ENCODE assay signal across 9 cellular contexts in the genomic region with DNA sequence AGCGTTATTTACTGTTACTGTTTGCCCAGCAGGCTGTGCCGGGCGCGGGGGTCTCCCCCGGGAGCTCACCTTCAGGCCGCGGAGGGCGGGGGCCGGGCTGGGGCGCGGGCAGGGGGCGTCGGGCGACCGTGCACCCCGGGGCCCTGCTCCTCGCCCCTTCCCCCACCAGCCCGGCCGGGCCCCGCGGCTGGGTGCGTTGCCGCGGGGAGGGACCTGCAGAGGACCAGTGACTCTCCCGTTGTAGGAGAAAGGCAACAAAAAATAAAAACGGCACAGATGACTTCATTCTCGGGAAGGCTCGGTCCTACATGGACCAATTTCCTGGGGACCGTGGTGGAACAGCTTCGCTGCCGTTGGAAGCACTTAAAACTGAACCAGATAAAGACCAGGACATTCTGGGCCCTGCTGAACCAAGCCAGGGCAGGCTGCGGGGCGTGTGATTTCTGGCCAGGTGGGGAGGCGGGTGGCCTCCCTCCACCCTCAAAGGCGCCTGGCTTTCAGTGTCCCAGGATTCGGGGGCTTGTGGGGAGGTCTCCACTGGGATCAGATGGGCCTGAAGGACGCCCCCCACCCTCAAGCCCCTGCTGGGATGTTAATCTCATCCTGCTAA. TPM values are rescaled to one million over a fixed set of nuclear protein-coding genes. Genes with fewer than 3 reads are reported as not detected.
DNase-seq lines count a peak whose midpoint lies in the region; ATAC-seq and TF ChIP-seq lines count a peak whose summit lies in the region.
"Had no signal": no experiment of that assay in that cellular context is flagged by ENCODE, and none has a peak within 500 bp of the region (broad histone marks: within the 10 kb centered on the region; RNA-seq: fewer than 3 reads in every experiment).

No MANE protein-coding gene starts in this region.

- H3K9me3 Mint-ChIP-seq in T-helper 2 cell treated with Interferon-gamma antibody and Interleukin-4, amounts not matched to agents 5 μg/mL and 100 μg/mL, for 36 hours: no peaks in the 10 kb centered on the region

- peaks cover 10% of the 10 kb centered on the region for H3K4me1 Mint-ChIP-seq in T-helper 17 cell
- H3K4me1 Mint-ChIP-seq in T-helper 2 cell treated with Interferon-gamma antibody and Interleukin-4, amounts not matched to agents 5 μg/mL and 100 μg/mL, for 36 hours (ENCODE audit: low read depth): peaks cover 3% of the 10 kb centered on the region

- TF ChIP-seq CTCF in left ventricle myocardium inferior (IDR thresholded peaks at IDR 0.05; ENCODE audit: borderline replicate concordance) (no peak), sigmoid colon (IDR thresholded peaks at IDR 0.05) (no peak)

- H3K27ac ChIP-seq in left ventricle myocardium inferior (replicated peaks) (peak overlapping the region; percentile 94), sigmoid colon (peak overlapping the region; percentile 89 to 98 (median 94))

- H3K36me3 ChIP-seq in left ventricle myocardium inferior: no peaks in the 10 kb centered on the region
- H3K36me3 ChIP-seq in sigmoid colon: no peaks in the 10 kb centered on the region

- peak overlapping the region; percentile 85 for H3K27ac Mint-ChIP-seq in T-helper 17 cell
- H3K27ac Mint-ChIP-seq in T-helper 2 cell treated with Interferon-gamma antibody and Interleukin-4, amounts not matched to agents 5 μg/mL and 100 μg/mL, for 36 hours: no peak overlapping the region

- H3K4me3 ChIP-seq in left ventricle myocardium inferior: peak overlapping the region; percentile 68
- peak overlapping the region in 3 of 4 donors; percentile 16 to 57 (median 49) for H3K4me3 ChIP-seq in sigmoid colon

- no peak for TF ChIP-seq POLR2A in sigmoid colon (IDR thresholded peaks at IDR 0.05)

- WGBS in sigmoid colon, 2 donors: 5 to 19% methylated on average over 37 of the region's 37 CpGs

- intact Hi-C loops in left ventricle myocardium inferior (cut with micrococcal nuclease) (no loop called here), sigmoid colon (cut with DNase I) (loop anchor here (10.0 kb wide), 2 partner anchors 238 to 348 kb away; no protein-coding TSS in a partner anchor)

- ATAC-seq in T-helper 17 cell (no peak), GM21825 (IDR thresholded peaks at IDR 0.05; ENCODE audit: unreplicated experiment) (no peak), HG02852 (IDR thresholded peaks at IDR 0.05; ENCODE audit: unreplicated experiment) (no peak)

- peak overlapping the region; percentile 63 for H3K4me3 Mint-ChIP-seq in T-helper 17 cell
- no peak overlapping the region for H3K4me3 Mint-ChIP-seq in T-helper 2 cell treated with Interferon-gamma antibody and Interleukin-4, amounts not matched to agents 5 μg/mL and 100 μg/mL, for 36 hours

- peaks cover 19% of the 10 kb centered on the region for H3K27me3 Mint-ChIP-seq in T-helper 17 cell
- peaks cover 34% of the 10 kb centered on the region for H3K27me3 Mint-ChIP-seq in T-helper 2 cell treated with Interferon-gamma antibody and Interleukin-4, amounts not matched to agents 5 μg/mL and 100 μg/mL, for 36 hours (ENCODE audit: low read depth)

- TF ChIP-seq EP300 in sigmoid colon (IDR thresholded peaks at IDR 0.05): no peak

- H3K9me3 ChIP-seq in T-helper 17 cell (ENCODE audit: control insufficient read depth, low read length, poor library complexity, severe bottlenecking) (no peaks in the 10 kb centered on the region), left ventricle myocardium inferior (replicated peaks) (no peaks in the 10 kb centered on the region), sigmoid colon (no peaks in the 10 kb centered on the region)

- peaks cover 4% of the 10 kb centered on the region for H3K36me3 Mint-ChIP-seq in T-helper 17 cell (ENCODE audit: low read depth)
- no peaks in the 10 kb centered on the region for H3K36me3 Mint-ChIP-seq in T-helper 2 cell treated with Interferon-gamma antibody and Interleukin-4, amounts not matched to agents 5 μg/mL and 100 μg/mL, for 36 hours (ENCODE audit: low read depth)

- H3K4me1 ChIP-seq in left ventricle myocardium inferior (peaks cover 32% of the 10 kb centered on the region), sigmoid colon (peaks cover 0 to 42% (median 30%) of the 10 kb centered on the region in 4 donors)

- no peaks in the 10 kb centered on the region for H3K27me3 ChIP-seq in left ventricle myocardium inferior (ENCODE audit: low read depth)
- no peaks in the 10 kb centered on the region for H3K27me3 ChIP-seq in sigmoid colon

- DNase-seq in GM03348 (ENCODE audit: low spot score) (peak; percentile 29), T-helper 17 cell (no peak), left ventricle myocardium inferior (no peak), sigmoid colon (no peak)
- DNase-seq in activated CD4-positive, alpha-beta T cell treated with anti-CD3 and anti-CD28 coated beads, Interleukin-2, amount 50 U/mL, for 4 hours: no peak
- no peak for DNase-seq in T-helper 2 cell treated with Interferon-gamma antibody and Interleukin-4, amounts not matched to agents 5 μg/mL and 100 μg/mL, for 36 hours (ENCODE audit: low spot score)

RNA-seq across cellular contexts. Expression of a gene that starts 57.3 kb away (rescaled TPM):
- total RNA-seq in T-helper 17 cell (not detected), left ventricle myocardium inferior (not detected), sigmoid colon (not detected)
- polyA plus RNA-seq in sigmoid colon: not detected
- total RNA-seq: glomerular endothelial cell had no signal
